In genomic region chr1:213268221-213268620, GRCh38 we compare ENCODE assay signal across 23 cellular contexts.
DNase-seq lines count a peak whose midpoint lies in the region; ATAC-seq, FAIRE-seq and TF ChIP-seq lines count a peak whose summit lies in the region.
"Had no signal": no experiment of that assay in that cellular context is flagged by ENCODE, and none has a peak within 500 bp of the region (broad histone marks: within the 10 kb centered on the region; RNA-seq: fewer than 3 reads in every experiment).

No MANE protein-coding gene starts in this region.

- peaks cover 5% of the 10 kb centered on the region for H3K4me1 ChIP-seq in foreskin keratinocyte
- H3K4me1 ChIP-seq: tibial artery had no signal

- no peak overlapping the region for H3K27ac ChIP-seq in foreskin keratinocyte
- H3K27ac ChIP-seq: cardiac muscle cell, tibial artery, WERI-Rb-1 had no signal

- FAIRE-seq in H54 (lab: Jason Lieb, UNC), result no peak
- no peak for FAIRE-seq in urothelium cell line (lab: Jason Lieb, UNC)
- FAIRE-seq: endothelial cell of umbilical vein had no signal

- TF ChIP-seq CTCF in foreskin keratinocyte (conservative IDR thresholded peaks at IDR 0.05), result no peak

- no peak for TF ChIP-seq POLR2A in H54 (IDR thresholded peaks at IDR 0.05; ENCODE audit: low read depth, low read length)

- ATAC-seq in foreskin keratinocyte, result peak; percentile 76
- ATAC-seq in GM18520 (IDR thresholded peaks at IDR 0.05; ENCODE audit: unreplicated experiment), result no peak
- no peak for ATAC-seq in HG03039 (IDR thresholded peaks at IDR 0.05; ENCODE audit: unreplicated experiment)
- ATAC-seq: left colon had no signal

- DNase-seq in H54 (ENCODE audit: insufficient read length, low spot score), result peak; percentile 7
- DNase-seq in RPMI7951 (ENCODE audit: low read depth), result peak; percentile 13
- peak; percentile 19 to 68 for DNase-seq in foreskin keratinocyte
- peak; percentile 48 for DNase-seq in urothelium cell line (ENCODE audit: low spot score)
- DNase-seq in stimulated activated CD4-positive, alpha-beta T cell treated with anti-CD3 and anti-CD28 coated beads, Interleukin-4, amount 100 ng/mL, for 4 hours, result no peak
- DNase-seq: activated CD4-positive, alpha-beta memory T cell treated with anti-CD3 and anti-CD28 coated beads for 36 hours; activated gamma-delta T cell; COR-L47; dermis blood vessel endothelial cell; foreskin melanocyte; GOT3; left colon; naive B cell; NCI-H1417; NCI-H510A treated with DMSO at 0.1 percent for 48 hours; NK-92 treated with Interleukin-12 subunit alpha and Interleukin-12 subunit beta, amount 100 ng/mL, for 24 hours; stimulated activated CD4-positive, alpha-beta T cell treated with anti-CD3 and anti-CD28 coated beads, Interleukin-4, amount 100 ng/mL, for 24 hours; tibial artery; WERI-Rb-1 had no signal

- H3K27me3 ChIP-seq in foreskin keratinocyte, result no peaks in the 10 kb centered on the region
- H3K27me3 ChIP-seq: cardiac muscle cell, tibial artery had no signal

Comparison
In these comparisons a context has a peak if more than half of its experiments do, and no peak if none do; other contexts are left out.
1. DNase-seq: peak in H54 (single experiment), RPMI7951 (single experiment), foreskin keratinocyte (2 of 2) and urothelium cell line (single experiment); none in stimulated activated CD4-positive, alpha-beta T cell treated with anti-CD3 and anti-CD28 coated beads, Interleukin-4, amount 100 ng/mL, for 4 hours (0 of 2).